ENCODE assay signal across 13 cellular contexts in genomic region chr22:43426816-43427215, GRCh38. TPM values are rescaled to one million over a fixed set of nuclear protein-coding genes. Genes with fewer than 3 reads are reported as not detected.
DNase-seq lines count a peak whose midpoint lies in the region; ATAC-seq and TF ChIP-seq lines count a peak whose summit lies in the region.
"Had no signal": no experiment of that assay in that cellular context is flagged by ENCODE, and none has a peak within 500 bp of the region (broad histone marks: within the 10 kb centered on the region; RNA-seq: fewer than 3 reads in every experiment).

No MANE protein-coding gene starts in this region.

- DNase-seq in chondrocyte (ENCODE audit: low spot score): peak; percentile 67
- DNase-seq in lower lobe of right lung: peak; percentile 14
- DNase-seq in NOMO-1 (lab: John Stamatoyannopoulos, UW; ENCODE audit: unreplicated experiment in 2 of 2): no peak
- DNase-seq in HK-2 (ENCODE audit: unreplicated experiment): no peak
- DNase-seq in nephron progenitor cell: no peak
- DNase-seq: Caco-2; CD4-positive, alpha-beta T cell; GM23248; HCEC 1CT had no signal

- peak overlapping the region in 3 of 11 experiments; percentile 8 to 39 (median 24); a peak in 4 of 22 replicates for H3K9ac ChIP-seq in BLaER1 treated with 17β-estradiol and CSF1 and Interleukin-3, amounts not matched to agents 10 nM and 100 nM
- H3K9ac ChIP-seq: GM23248 had no signal

- H3K27me3 Mint-ChIP-seq in chondrocyte (ENCODE audit: low read depth) (peaks cover 44% of the 10 kb centered on the region), nephron progenitor cell (ENCODE audit: low read depth, poor library complexity) (peaks cover 38% of the 10 kb centered on the region)

- H3K36me3 Mint-ChIP-seq in chondrocyte (ENCODE audit: low read depth) (no peaks in the 10 kb centered on the region), nephron progenitor cell (ENCODE audit: low read depth) (no peaks in the 10 kb centered on the region)

- no peak for TF ChIP-seq CTCF in chondrocyte (IDR thresholded peaks at IDR 0.05)
- TF ChIP-seq CTCF in lower lobe of right lung (IDR thresholded peaks at IDR 0.05): no peak
- TF ChIP-seq CTCF in nephron progenitor cell (IDR thresholded peaks at IDR 0.05): no peak

- H3K27me3 ChIP-seq in BLaER1 treated with 17β-estradiol and CSF1 and Interleukin-3, amounts not matched to agents 10 nM and 100 nM: peaks cover 2 to 7% (median 4%) of the 10 kb centered on the region in 11 experiments; a peak in 15 of 22 replicates
- peaks cover 69% of the 10 kb centered on the region for H3K27me3 ChIP-seq in lower lobe of right lung (ENCODE audit: low read depth)

- no peak overlapping the region for H3K27ac ChIP-seq in BLaER1 treated with 17β-estradiol and CSF1 and Interleukin-3, amounts not matched to agents 10 nM and 100 nM
- no peak overlapping the region for H3K27ac ChIP-seq in lower lobe of right lung
- H3K27ac ChIP-seq: C4-2B, GM23248 had no signal

- H3K4me1 Mint-ChIP-seq in chondrocyte (ENCODE audit: low read depth) (no peaks in the 10 kb centered on the region), nephron progenitor cell (peaks cover 20% of the 10 kb centered on the region)
- H3K4me1 Mint-ChIP-seq: B cell had no signal

- peaks cover 0 to 22% (median 15%) of the 10 kb centered on the region in 10 experiments; a peak in 15 of 20 replicates for H3K4me1 ChIP-seq in BLaER1 treated with 17β-estradiol and CSF1 and Interleukin-3, amounts not matched to agents 10 nM and 100 nM
- H3K4me1 ChIP-seq in lower lobe of right lung: no peaks in the 10 kb centered on the region
- H3K4me1 ChIP-seq: Caco-2 had no signal

- no peak overlapping the region for H3K4me3 ChIP-seq in BLaER1 treated with 17β-estradiol and CSF1 and Interleukin-3, amounts not matched to agents 10 nM and 100 nM
- no peak overlapping the region for H3K4me3 ChIP-seq in lower lobe of right lung
- H3K4me3 ChIP-seq: GM23248 had no signal

- no peak overlapping the region for H3K27ac Mint-ChIP-seq in chondrocyte (ENCODE audit: unreplicated experiment)
- no peak overlapping the region for H3K27ac Mint-ChIP-seq in nephron progenitor cell
- H3K27ac Mint-ChIP-seq: B cell; CD4-positive, alpha-beta T cell had no signal

- no peaks in the 10 kb centered on the region for H3K9me3 ChIP-seq in BLaER1 treated with 17β-estradiol and CSF1 and Interleukin-3, amounts not matched to agents 10 nM and 100 nM (replicated peaks in 1 of 11)
- H3K9me3 ChIP-seq in lower lobe of right lung: no peaks in the 10 kb centered on the region
- H3K9me3 ChIP-seq: Caco-2 had no signal

- intact Hi-C loops in lower lobe of right lung (cut with DNase I): no loop called here

- H4K20me1 ChIP-seq in BLaER1 treated with 17β-estradiol and CSF1 and Interleukin-3, amounts not matched to agents 10 nM and 100 nM: peaks cover 0 to 21% (median 0%) of the 10 kb centered on the region in 11 experiments; a peak in 1 of 22 replicates

- no peak overlapping the region for H3K4me3 Mint-ChIP-seq in chondrocyte (ENCODE audit: unreplicated experiment)
- H3K4me3 Mint-ChIP-seq in nephron progenitor cell: no peak overlapping the region
- H3K4me3 Mint-ChIP-seq: B cell; CD4-positive, alpha-beta T cell had no signal

- H3K4me2 ChIP-seq in BLaER1 treated with 17β-estradiol and CSF1 and Interleukin-3, amounts not matched to agents 10 nM and 100 nM: peak overlapping the region in 9 of 11 experiments; percentile 12 to 69 (median 54); a peak in 17 of 22 replicates

- ATAC-seq in lower lobe of right lung: no peak

- H3K9me3 Mint-ChIP-seq in chondrocyte (ENCODE audit: low read depth) (no peaks in the 10 kb centered on the region), nephron progenitor cell (no peaks in the 10 kb centered on the region)
- H3K9me3 Mint-ChIP-seq: CD4-positive, alpha-beta T cell had no signal

- H3K36me3 ChIP-seq in BLaER1 treated with 17β-estradiol and CSF1 and Interleukin-3, amounts not matched to agents 10 nM and 100 nM: no peaks in the 10 kb centered on the region
- H3K36me3 ChIP-seq in lower lobe of right lung: no peaks in the 10 kb centered on the region

RNA-seq across cellular contexts. Expression of gene MPPED1, which starts 15.0 kb away (rescaled TPM):
- total RNA-seq in chondrocyte: not detected in 3 replicates
- total RNA-seq in lower lobe of right lung: not detected
- total RNA-seq: A172; B cell; Caco-2; CD4-positive, alpha-beta T cell; GM23248 had no signal

Comparison
In these comparisons a context has a peak if more than half of its experiments do, and no peak if none do; other contexts are left out.
1. DNase-seq: peak in chondrocyte (single experiment) and lower lobe of right lung (single experiment); none in NOMO-1 (0 of 2), HK-2 (single experiment) and nephron progenitor cell (single experiment).